In the genomic region with DNA sequence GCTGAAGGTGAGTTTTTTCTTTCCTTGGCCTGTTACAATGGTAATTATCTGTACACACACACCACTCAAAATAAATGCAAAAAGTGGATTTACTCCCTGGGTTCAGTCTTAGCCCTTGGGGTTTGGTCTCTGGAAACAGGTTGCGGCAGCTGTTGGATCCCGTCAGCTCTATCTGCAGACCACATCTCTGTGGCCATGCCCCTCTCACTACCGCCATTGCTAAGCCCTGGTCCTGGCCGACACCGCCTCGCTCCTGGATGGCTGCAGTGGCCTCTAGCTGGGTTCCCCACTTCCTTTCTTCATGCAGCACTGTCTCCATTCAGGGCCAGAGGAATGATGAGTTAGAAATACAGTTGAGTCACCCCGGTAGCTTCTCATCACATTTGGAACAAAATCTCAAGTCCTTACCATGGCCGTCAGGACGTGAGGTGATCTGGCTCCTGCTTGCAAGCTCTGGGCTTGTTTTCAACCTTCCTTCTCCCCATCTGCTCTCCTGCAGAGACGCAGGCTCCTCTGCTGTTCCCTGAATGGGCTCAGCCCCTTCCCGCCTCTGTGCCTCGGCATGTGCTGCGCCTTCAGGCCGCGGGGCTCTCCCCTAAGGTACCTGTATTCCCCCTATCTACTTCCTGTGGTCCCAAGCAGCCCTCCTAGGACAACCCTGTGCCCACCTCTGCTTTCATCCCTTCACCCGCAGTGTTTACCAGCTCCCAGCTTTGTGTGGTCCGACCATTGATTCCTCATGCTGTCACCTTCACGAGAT, we compare ENCODE assay signal across 16 cellular contexts. TPM values are rescaled to one million over a fixed set of nuclear protein-coding genes. Genes with fewer than 3 reads are reported as not detected.
A peak's percentile ranks its signal among the peaks of the same experiment; 100 is the strongest.
DNase-seq lines count a peak whose midpoint lies in the region; ATAC-seq and TF ChIP-seq lines count a peak whose summit lies in the region.
"Had no signal": no experiment of that assay in that cellular context is flagged by ENCODE, and none has a peak within 500 bp of the region (broad histone marks: within the 10 kb centered on the region; RNA-seq: fewer than 3 reads in every experiment).

No MANE protein-coding gene starts in this region.

- no peak overlapping the region for H2BK120ac ChIP-seq in mesendoderm (ENCODE audit: low read depth, low read length)

- ATAC-seq in DND-41 (ENCODE audit: insufficient read depth, low read depth) (peak; percentile 30; the same call in 1 of the 3 replicates), T-helper 17 cell (no peak), GM21528 (IDR thresholded peaks at IDR 0.05; ENCODE audit: low FRiP score, unreplicated experiment) (no peak), HG03095 (IDR thresholded peaks at IDR 0.05; ENCODE audit: unreplicated experiment) (no peak), HG02610 (IDR thresholded peaks at IDR 0.05; ENCODE audit: unreplicated experiment) (no peak)

- peak overlapping the region; percentile 15 for H3K56ac ChIP-seq in mesendoderm (ENCODE audit: low read length)

- H3K36me3 ChIP-seq in DND-41 (ENCODE audit: insufficient read depth, low read length) (no peaks in the 10 kb centered on the region), mesendoderm (ENCODE audit: control insufficient read depth, insufficient read depth, low read length) (no peaks in the 10 kb centered on the region)

- no peaks in the 10 kb centered on the region for H4K20me1 ChIP-seq in DND-41 (ENCODE audit: insufficient read depth, low read length)

- H2AFZ ChIP-seq in DND-41 (ENCODE audit: low read depth, low read length) = no peak overlapping the region

- peak overlapping the region; percentile 34 for H3K27ac Mint-ChIP-seq in T-helper 17 cell
- H3K27ac Mint-ChIP-seq in CD14-positive monocyte = peak overlapping the region in 1 of 7 donors; percentile 54
- H3K27ac Mint-ChIP-seq: B cell, HFFc6 had no signal

- H3K4me3 Mint-ChIP-seq in T-helper 17 cell = no peak overlapping the region
- H3K4me3 Mint-ChIP-seq in CD14-positive monocyte = no peak overlapping the region
- H3K4me3 Mint-ChIP-seq: B cell; CD4-positive, alpha-beta memory T cell; HFFc6; IgD-negative memory B cell had no signal

- H3K23ac ChIP-seq in mesendoderm (ENCODE audit: low read length) = no peak overlapping the region

- no peak overlapping the region for H2BK5ac ChIP-seq in mesendoderm (ENCODE audit: low read length)

- intact Hi-C loops in CD14-positive monocyte (cut with micrococcal nuclease) = no loop called here

- H3K4me1 Mint-ChIP-seq in T-helper 17 cell (no peaks in the 10 kb centered on the region), CD14-positive monocyte (no peaks in the 10 kb centered on the region)
- H3K4me1 Mint-ChIP-seq: B cell; CD4-positive, alpha-beta memory T cell; IgD-negative memory B cell had no signal

- no peak overlapping the region for H3K27ac ChIP-seq in DND-41 (ENCODE audit: low read length)
- H3K27ac ChIP-seq in mesendoderm (ENCODE audit: low read depth, low read length) = no peak overlapping the region

- H3K9me3 Mint-ChIP-seq in CD14-positive monocyte = no peaks in the 10 kb centered on the region
- H3K9me3 Mint-ChIP-seq: CD4-positive, alpha-beta memory T cell; HFFc6; IgD-negative memory B cell had no signal

- TF ChIP-seq CTCF in DND-41 (IDR thresholded peaks at IDR 0.05; ENCODE audit: borderline replicate concordance, extremely low read depth, low read length, poor library complexity, severe bottlenecking) (no peak), CD14-positive monocyte (IDR thresholded peaks at IDR 0.05) (no peak)

- no peaks in the 10 kb centered on the region for H3K36me3 Mint-ChIP-seq in T-helper 17 cell (ENCODE audit: low read depth)
- H3K36me3 Mint-ChIP-seq in CD14-positive monocyte = no peaks in the 10 kb centered on the region
- H3K36me3 Mint-ChIP-seq: CD4-positive, alpha-beta memory T cell; IgD-negative memory B cell had no signal

- peak; percentile 21 for DNase-seq in DND-41
- peak; percentile 24 for DNase-seq in KG1 (lab: John Stamatoyannopoulos, UW)
- no peak for DNase-seq in T-helper 17 cell
- no peak for DNase-seq in mesendoderm
- no peak for DNase-seq in CD14-positive monocyte (ENCODE audit: low spot score)
- DNase-seq: C1 segment of cervical spinal cord; CD4-positive, alpha-beta memory T cell; DMS79; EL; HCEC 1CT; HFFc6 had no signal

- H3K79me2 ChIP-seq in DND-41 (ENCODE audit: insufficient read depth, low read length) (no peaks in the 10 kb centered on the region), mesendoderm (ENCODE audit: control insufficient read depth, insufficient read depth, low read length) (no peaks in the 10 kb centered on the region)

- H3K4me2 ChIP-seq in DND-41 (ENCODE audit: insufficient read depth, low read length) = no peak overlapping the region
- H3K4me2 ChIP-seq in mesendoderm (ENCODE audit: low read length) = no peak overlapping the region

- no peak overlapping the region for H2BK15ac ChIP-seq in mesendoderm (replicated peaks; ENCODE audit: low read depth)

- H2AK5ac ChIP-seq in mesendoderm (ENCODE audit: low read length) = no peak overlapping the region

- no peak overlapping the region for H4K8ac ChIP-seq in mesendoderm (ENCODE audit: low read depth, low read length)

- H3K4me1 ChIP-seq in DND-41 (ENCODE audit: insufficient read depth, low read length) = no peaks in the 10 kb centered on the region
- no peaks in the 10 kb centered on the region for H3K4me1 ChIP-seq in mesendoderm (ENCODE audit: control insufficient read depth, low read depth, low read length)

- H3K9me3 ChIP-seq in DND-41 (ENCODE audit: insufficient read depth, low read length, severe bottlenecking) = no peaks in the 10 kb centered on the region
- no peaks in the 10 kb centered on the region for H3K9me3 ChIP-seq in T-helper 17 cell (ENCODE audit: control insufficient read depth, low read length, poor library complexity, severe bottlenecking)

- no peak overlapping the region for H3K18ac ChIP-seq in mesendoderm (ENCODE audit: low read length)

- no peaks in the 10 kb centered on the region for H3K27me3 Mint-ChIP-seq in T-helper 17 cell
- H3K27me3 Mint-ChIP-seq in CD14-positive monocyte (ENCODE audit: low read depth in 3 of 3) = peaks cover 0 to 5% (median 3%) of the 10 kb centered on the region in 3 donors
- H3K27me3 Mint-ChIP-seq: B cell; CD4-positive, alpha-beta memory T cell; IgD-negative memory B cell had no signal

- no peak overlapping the region for H4K5ac ChIP-seq in mesendoderm (ENCODE audit: low read length)

- WGBS in mesendoderm (ENCODE audit: extremely low coverage, insufficient coverage, low lambda C conversion rate) = no CpG with 5 or more reads among the region's 18 CpGs

- no peaks in the 10 kb centered on the region for H3K79me1 ChIP-seq in mesendoderm (ENCODE audit: low read length)

- H3K9ac ChIP-seq in DND-41 (ENCODE audit: low read depth, low read length) (no peak overlapping the region), mesendoderm (ENCODE audit: low read length) (no peak overlapping the region)

- H3K27me3 ChIP-seq in DND-41 (ENCODE audit: insufficient read depth, low read length, poor library complexity) = no peaks in the 10 kb centered on the region
- H3K27me3 ChIP-seq in mesendoderm (ENCODE audit: insufficient read depth, low read length, poor library complexity) = no peaks in the 10 kb centered on the region

- H3K4ac ChIP-seq in mesendoderm (ENCODE audit: low read depth, low read length) = no peak overlapping the region

- H3K4me3 ChIP-seq in DND-41 (ENCODE audit: low read depth in 1 of 2, low read length in 2 of 2) (no peak overlapping the region), mesendoderm (ENCODE audit: low read length) (no peak overlapping the region)

RNA-seq across cellular contexts. Expression of a gene that starts 38.0 kb away (rescaled TPM):
- 1 to 10 TPM in 1 of 2 donors, under 1 TPM in 1; 0.32 to 1.8 TPM for total RNA-seq in T-helper 17 cell
- 0.06 TPM for polyA plus RNA-seq in mesendoderm (2013, experiment 1 of 2)
- 0.03 TPM for polyA plus RNA-seq in mesendoderm (2013, experiment 2 of 2)
- polyA plus RNA-seq in CD14-positive monocyte = not detected
- total RNA-seq: HFFc6 had no signal
- polyA plus RNA-seq: CD4-positive, alpha-beta memory T cell; IgD-negative memory B cell had no signal

Comparison
In these comparisons a context has a peak if more than half of its experiments do, and no peak if none do; other contexts are left out.
1. DNase-seq: peak in DND-41 (single experiment) and KG1 (single experiment); none in T-helper 17 cell (0 of 3), mesendoderm (single experiment) and CD14-positive monocyte (single experiment).